ENCODE assay signal across 2 cellular contexts in the genomic region with DNA sequence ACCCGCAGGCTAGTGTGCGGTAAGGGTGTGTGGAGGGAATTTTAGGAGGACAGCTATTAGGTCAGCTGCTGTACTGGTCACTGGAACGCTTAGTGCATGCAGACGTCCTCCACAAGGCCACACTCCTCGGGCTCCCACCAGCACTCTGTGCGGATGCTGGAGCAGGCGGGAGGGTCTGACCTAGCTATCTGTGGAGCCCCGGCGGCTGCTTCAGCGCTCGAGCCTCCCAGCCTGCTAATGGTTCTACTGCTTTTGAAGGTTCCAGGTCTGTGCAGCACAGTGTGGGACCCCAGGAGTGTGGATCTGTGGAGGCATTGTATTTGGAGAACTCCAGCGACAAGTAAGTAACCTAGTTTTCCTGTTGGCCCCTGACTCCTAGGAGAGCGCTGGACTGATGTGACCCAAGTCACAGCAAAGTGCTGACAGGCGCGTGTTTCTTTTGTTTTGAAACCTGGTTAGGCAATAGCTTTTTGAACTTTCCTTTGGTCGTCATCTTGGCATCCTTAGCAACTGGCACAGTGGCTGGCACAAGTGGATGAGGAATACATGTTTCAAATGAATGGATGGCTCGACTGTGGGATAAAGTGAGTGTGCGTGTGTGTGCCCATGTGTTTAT.
A peak's percentile ranks its signal among the peaks of the same experiment; 100 is the strongest.
TF ChIP-seq lines count a peak whose summit lies in the region.

No MANE protein-coding gene starts in this region.

TF ChIP-seq in liver, 16 proteins besides CTCF, POLR2A, EP300 and RAD21 (continued from another document):
- TF ChIP-seq, protein P1, sequence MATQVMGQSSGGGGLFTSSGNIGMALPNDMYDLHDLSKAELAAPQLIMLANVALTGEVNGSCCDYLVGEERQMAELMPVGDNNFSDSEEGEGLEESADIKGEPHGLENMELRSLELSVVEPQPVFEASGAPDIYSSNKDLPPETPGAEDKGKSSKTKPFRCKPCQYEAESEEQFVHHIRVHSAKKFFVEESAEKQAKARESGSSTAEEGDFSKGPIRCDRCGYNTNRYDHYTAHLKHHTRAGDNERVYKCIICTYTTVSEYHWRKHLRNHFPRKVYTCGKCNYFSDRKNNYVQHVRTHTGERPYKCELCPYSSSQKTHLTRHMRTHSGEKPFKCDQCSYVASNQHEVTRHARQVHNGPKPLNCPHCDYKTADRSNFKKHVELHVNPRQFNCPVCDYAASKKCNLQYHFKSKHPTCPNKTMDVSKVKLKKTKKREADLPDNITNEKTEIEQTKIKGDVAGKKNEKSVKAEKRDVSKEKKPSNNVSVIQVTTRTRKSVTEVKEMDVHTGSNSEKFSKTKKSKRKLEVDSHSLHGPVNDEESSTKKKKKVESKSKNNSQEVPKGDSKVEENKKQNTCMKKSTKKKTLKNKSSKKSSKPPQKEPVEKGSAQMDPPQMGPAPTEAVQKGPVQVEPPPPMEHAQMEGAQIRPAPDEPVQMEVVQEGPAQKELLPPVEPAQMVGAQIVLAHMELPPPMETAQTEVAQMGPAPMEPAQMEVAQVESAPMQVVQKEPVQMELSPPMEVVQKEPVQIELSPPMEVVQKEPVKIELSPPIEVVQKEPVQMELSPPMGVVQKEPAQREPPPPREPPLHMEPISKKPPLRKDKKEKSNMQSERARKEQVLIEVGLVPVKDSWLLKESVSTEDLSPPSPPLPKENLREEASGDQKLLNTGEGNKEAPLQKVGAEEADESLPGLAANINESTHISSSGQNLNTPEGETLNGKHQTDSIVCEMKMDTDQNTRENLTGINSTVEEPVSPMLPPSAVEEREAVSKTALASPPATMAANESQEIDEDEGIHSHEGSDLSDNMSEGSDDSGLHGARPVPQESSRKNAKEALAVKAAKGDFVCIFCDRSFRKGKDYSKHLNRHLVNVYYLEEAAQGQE (IDR thresholded peaks at IDR 0.05), result no peak
- TF ChIP-seq FOXA1 (IDR thresholded peaks at IDR 0.05) (no peak), HNF4G (IDR thresholded peaks at IDR 0.05) (no peak), JUND (IDR thresholded peaks at IDR 0.05) (peak in 1 of 2 donors; percentile 38), NR2F2 (IDR thresholded peaks at IDR 0.05) (no peak), RXRA (IDR thresholded peaks at IDR 0.05) (peak; percentile 88 to 89), YY1 (IDR thresholded peaks at IDR 0.05) (no peak), HNF4A (conservative IDR thresholded peaks at IDR 0.05) (peak; percentile 53 to 67), TAF1 (conservative IDR thresholded peaks at IDR 0.05) (no peak), EGR1 (IDR thresholded peaks at IDR 0.05; ENCODE audit: low read depth in 2 of 2) (no peak)
- TF ChIP-seq, protein P2, sequence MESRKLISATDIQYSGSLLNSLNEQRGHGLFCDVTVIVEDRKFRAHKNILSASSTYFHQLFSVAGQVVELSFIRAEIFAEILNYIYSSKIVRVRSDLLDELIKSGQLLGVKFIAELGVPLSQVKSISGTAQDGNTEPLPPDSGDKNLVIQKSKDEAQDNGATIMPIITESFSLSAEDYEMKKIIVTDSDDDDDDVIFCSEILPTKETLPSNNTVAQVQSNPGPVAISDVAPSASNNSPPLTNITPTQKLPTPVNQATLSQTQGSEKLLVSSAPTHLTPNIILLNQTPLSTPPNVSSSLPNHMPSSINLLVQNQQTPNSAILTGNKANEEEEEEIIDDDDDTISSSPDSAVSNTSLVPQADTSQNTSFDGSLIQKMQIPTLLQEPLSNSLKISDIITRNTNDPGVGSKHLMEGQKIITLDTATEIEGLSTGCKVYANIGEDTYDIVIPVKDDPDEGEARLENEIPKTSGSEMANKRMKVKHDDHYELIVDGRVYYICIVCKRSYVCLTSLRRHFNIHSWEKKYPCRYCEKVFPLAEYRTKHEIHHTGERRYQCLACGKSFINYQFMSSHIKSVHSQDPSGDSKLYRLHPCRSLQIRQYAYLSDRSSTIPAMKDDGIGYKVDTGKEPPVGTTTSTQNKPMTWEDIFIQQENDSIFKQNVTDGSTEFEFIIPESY (IDR thresholded peaks at IDR 0.05), result no peak
- TF ChIP-seq, protein P3, sequence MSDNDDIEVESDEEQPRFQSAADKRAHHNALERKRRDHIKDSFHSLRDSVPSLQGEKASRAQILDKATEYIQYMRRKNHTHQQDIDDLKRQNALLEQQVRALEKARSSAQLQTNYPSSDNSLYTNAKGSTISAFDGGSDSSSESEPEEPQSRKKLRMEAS (IDR thresholded peaks at IDR 0.05), result peak; percentile 36

TF ChIP-seq in WTC11, 78 proteins besides CTCF, POLR2A, EP300 and RAD21 (continued from another document):
- TF ChIP-seq, protein P4, sequence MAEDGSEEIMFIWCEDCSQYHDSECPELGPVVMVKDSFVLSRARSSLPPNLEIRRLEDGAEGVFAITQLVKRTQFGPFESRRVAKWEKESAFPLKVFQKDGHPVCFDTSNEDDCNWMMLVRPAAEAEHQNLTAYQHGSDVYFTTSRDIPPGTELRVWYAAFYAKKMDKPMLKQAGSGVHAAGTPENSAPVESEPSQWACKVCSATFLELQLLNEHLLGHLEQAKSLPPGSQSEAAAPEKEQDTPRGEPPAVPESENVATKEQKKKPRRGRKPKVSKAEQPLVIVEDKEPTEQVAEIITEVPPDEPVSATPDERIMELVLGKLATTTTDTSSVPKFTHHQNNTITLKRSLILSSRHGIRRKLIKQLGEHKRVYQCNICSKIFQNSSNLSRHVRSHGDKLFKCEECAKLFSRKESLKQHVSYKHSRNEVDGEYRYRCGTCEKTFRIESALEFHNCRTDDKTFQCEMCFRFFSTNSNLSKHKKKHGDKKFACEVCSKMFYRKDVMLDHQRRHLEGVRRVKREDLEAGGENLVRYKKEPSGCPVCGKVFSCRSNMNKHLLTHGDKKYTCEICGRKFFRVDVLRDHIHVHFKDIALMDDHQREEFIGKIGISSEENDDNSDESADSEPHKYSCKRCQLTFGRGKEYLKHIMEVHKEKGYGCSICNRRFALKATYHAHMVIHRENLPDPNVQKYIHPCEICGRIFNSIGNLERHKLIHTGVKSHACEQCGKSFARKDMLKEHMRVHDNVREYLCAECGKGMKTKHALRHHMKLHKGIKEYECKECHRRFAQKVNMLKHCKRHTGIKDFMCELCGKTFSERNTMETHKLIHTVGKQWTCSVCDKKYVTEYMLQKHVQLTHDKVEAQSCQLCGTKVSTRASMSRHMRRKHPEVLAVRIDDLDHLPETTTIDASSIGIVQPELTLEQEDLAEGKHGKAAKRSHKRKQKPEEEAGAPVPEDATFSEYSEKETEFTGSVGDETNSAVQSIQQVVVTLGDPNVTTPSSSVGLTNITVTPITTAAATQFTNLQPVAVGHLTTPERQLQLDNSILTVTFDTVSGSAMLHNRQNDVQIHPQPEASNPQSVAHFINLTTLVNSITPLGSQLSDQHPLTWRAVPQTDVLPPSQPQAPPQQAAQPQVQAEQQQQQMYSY (CRISPR knock-in tag; IDR thresholded peaks at IDR 0.05), result no peak
- TF ChIP-seq GABPB1 (CRISPR knock-in tag; IDR thresholded peaks at IDR 0.05) (no peak), HMGA2 (CRISPR knock-in tag; IDR thresholded peaks at IDR 0.05) (no peak), SMAD4 (CRISPR knock-in tag; IDR thresholded peaks at IDR 0.05) (no peak), FOXK1 (CRISPR knock-in tag; IDR thresholded peaks at IDR 0.05) (no peak), RELA (CRISPR knock-in tag; IDR thresholded peaks at IDR 0.05; ENCODE audit: borderline replicate concordance) (no peak), TEAD4 (CRISPR knock-in tag; IDR thresholded peaks at IDR 0.05) (no peak), ATF1 (CRISPR knock-in tag; IDR thresholded peaks at IDR 0.05) (no peak), MYBL2 (CRISPR knock-in tag; IDR thresholded peaks at IDR 0.05) (no peak), SMAD3 (CRISPR knock-in tag; IDR thresholded peaks at IDR 0.05; ENCODE audit: borderline replicate concordance) (no peak), CREM (CRISPR knock-in tag; IDR thresholded peaks at IDR 0.05) (no peak)
- TF ChIP-seq, protein P5, sequence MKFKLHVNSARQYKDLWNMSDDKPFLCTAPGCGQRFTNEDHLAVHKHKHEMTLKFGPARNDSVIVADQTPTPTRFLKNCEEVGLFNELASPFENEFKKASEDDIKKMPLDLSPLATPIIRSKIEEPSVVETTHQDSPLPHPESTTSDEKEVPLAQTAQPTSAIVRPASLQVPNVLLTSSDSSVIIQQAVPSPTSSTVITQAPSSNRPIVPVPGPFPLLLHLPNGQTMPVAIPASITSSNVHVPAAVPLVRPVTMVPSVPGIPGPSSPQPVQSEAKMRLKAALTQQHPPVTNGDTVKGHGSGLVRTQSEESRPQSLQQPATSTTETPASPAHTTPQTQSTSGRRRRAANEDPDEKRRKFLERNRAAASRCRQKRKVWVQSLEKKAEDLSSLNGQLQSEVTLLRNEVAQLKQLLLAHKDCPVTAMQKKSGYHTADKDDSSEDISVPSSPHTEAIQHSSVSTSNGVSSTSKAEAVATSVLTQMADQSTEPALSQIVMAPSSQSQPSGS (CRISPR knock-in tag; IDR thresholded peaks at IDR 0.05; ENCODE audit: borderline replicate concordance, low read depth), result no peak
- TF ChIP-seq, protein P6, sequence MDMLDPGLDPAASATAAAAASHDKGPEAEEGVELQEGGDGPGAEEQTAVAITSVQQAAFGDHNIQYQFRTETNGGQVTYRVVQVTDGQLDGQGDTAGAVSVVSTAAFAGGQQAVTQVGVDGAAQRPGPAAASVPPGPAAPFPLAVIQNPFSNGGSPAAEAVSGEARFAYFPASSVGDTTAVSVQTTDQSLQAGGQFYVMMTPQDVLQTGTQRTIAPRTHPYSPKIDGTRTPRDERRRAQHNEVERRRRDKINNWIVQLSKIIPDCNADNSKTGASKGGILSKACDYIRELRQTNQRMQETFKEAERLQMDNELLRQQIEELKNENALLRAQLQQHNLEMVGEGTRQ (CRISPR knock-in tag; IDR thresholded peaks at IDR 0.05), result no peak
- TF ChIP-seq, protein P7, sequence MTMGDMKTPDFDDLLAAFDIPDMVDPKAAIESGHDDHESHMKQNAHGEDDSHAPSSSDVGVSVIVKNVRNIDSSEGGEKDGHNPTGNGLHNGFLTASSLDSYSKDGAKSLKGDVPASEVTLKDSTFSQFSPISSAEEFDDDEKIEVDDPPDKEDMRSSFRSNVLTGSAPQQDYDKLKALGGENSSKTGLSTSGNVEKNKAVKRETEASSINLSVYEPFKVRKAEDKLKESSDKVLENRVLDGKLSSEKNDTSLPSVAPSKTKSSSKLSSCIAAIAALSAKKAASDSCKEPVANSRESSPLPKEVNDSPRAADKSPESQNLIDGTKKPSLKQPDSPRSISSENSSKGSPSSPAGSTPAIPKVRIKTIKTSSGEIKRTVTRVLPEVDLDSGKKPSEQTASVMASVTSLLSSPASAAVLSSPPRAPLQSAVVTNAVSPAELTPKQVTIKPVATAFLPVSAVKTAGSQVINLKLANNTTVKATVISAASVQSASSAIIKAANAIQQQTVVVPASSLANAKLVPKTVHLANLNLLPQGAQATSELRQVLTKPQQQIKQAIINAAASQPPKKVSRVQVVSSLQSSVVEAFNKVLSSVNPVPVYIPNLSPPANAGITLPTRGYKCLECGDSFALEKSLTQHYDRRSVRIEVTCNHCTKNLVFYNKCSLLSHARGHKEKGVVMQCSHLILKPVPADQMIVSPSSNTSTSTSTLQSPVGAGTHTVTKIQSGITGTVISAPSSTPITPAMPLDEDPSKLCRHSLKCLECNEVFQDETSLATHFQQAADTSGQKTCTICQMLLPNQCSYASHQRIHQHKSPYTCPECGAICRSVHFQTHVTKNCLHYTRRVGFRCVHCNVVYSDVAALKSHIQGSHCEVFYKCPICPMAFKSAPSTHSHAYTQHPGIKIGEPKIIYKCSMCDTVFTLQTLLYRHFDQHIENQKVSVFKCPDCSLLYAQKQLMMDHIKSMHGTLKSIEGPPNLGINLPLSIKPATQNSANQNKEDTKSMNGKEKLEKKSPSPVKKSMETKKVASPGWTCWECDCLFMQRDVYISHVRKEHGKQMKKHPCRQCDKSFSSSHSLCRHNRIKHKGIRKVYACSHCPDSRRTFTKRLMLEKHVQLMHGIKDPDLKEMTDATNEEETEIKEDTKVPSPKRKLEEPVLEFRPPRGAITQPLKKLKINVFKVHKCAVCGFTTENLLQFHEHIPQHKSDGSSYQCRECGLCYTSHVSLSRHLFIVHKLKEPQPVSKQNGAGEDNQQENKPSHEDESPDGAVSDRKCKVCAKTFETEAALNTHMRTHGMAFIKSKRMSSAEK (CRISPR knock-in tag; IDR thresholded peaks at IDR 0.05; ENCODE audit: borderline replicate concordance), result no peak
- TF ChIP-seq, protein P8, sequence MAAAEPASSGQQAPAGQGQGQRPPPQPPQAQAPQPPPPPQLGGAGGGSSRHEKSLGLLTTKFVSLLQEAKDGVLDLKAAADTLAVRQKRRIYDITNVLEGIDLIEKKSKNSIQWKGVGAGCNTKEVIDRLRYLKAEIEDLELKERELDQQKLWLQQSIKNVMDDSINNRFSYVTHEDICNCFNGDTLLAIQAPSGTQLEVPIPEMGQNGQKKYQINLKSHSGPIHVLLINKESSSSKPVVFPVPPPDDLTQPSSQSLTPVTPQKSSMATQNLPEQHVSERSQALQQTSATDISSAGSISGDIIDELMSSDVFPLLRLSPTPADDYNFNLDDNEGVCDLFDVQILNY (CRISPR knock-in tag; IDR thresholded peaks at IDR 0.05), result no peak
- TF ChIP-seq, protein P9, sequence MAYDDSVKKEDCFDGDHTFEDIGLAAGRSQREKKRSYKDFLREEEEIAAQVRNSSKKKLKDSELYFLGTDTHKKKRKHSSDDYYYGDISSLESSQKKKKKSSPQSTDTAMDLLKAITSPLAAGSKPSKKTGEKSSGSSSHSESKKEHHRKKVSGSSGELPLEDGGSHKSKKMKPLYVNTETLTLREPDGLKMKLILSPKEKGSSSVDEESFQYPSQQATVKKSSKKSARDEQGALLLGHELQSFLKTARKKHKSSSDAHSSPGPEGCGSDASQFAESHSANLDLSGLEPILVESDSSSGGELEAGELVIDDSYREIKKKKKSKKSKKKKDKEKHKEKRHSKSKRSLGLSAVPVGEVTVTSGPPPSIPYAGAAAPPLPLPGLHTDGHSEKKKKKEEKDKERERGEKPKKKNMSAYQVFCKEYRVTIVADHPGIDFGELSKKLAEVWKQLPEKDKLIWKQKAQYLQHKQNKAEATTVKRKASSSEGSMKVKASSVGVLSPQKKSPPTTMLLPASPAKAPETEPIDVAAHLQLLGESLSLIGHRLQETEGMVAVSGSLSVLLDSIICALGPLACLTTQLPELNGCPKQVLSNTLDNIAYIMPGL (CRISPR knock-in tag; IDR thresholded peaks at IDR 0.05), result no peak
